10 cellular contexts compared by ENCODE assay signal in genomic region chr18:48926420-48926857, GRCh38. TPM values are rescaled to one million over a fixed set of nuclear protein-coding genes. Genes with fewer than 3 reads are reported as not detected.
DNase-seq lines count a peak whose midpoint lies in the region; ATAC-seq and TF ChIP-seq lines count a peak whose summit lies in the region.
"Had no signal": no experiment of that assay in that cellular context is flagged by ENCODE, and none has a peak within 500 bp of the region (broad histone marks: within the 10 kb centered on the region; RNA-seq: fewer than 3 reads in every experiment).

No MANE protein-coding gene starts in this region.

- no peaks in the 10 kb centered on the region for H3K9me3 Mint-ChIP-seq in CD4-positive, alpha-beta T cell
- H3K9me3 Mint-ChIP-seq in naive thymus-derived CD4-positive, alpha-beta T cell, result no peaks in the 10 kb centered on the region
- H3K9me3 Mint-ChIP-seq in activated CD8-positive, alpha-beta T cell treated with anti-CD3 and anti-CD28 coated beads for 36 hours, result no peaks in the 10 kb centered on the region

- peaks cover 90% of the 10 kb centered on the region for H3K4me1 Mint-ChIP-seq in CD4-positive, alpha-beta T cell (ENCODE audit: low read depth)
- peaks cover 73 to 96% (median 90%) of the 10 kb centered on the region in 7 donors for H3K4me1 Mint-ChIP-seq in naive thymus-derived CD4-positive, alpha-beta T cell
- peaks cover 85% of the 10 kb centered on the region for H3K4me1 Mint-ChIP-seq in activated CD8-positive, alpha-beta T cell treated with anti-CD3 and anti-CD28 coated beads for 36 hours (ENCODE audit: low read depth)

- CTCF ChIA-PET in CD4-positive, alpha-beta T cell (lab: Charles Lee), result no interaction called here
- CTCF ChIA-PET in naive thymus-derived CD4-positive, alpha-beta T cell (lab: Charles Lee), result no interaction called here
- CTCF ChIA-PET in activated CD8-positive, alpha-beta T cell treated with anti-CD3 and anti-CD28 coated beads for 36 hours (lab: Charles Lee), result no interaction called here

- H3K27me3 Mint-ChIP-seq in CD4-positive, alpha-beta T cell, result no peaks in the 10 kb centered on the region
- no peaks in the 10 kb centered on the region for H3K27me3 Mint-ChIP-seq in naive thymus-derived CD4-positive, alpha-beta T cell
- H3K27me3 Mint-ChIP-seq in activated CD8-positive, alpha-beta T cell treated with anti-CD3 and anti-CD28 coated beads for 36 hours, result no peaks in the 10 kb centered on the region

- peak overlapping the region; percentile 84 for H3K27ac Mint-ChIP-seq in CD4-positive, alpha-beta T cell
- peak overlapping the region in 4 of 9 donors; percentile 42 to 81 (median 56) for H3K27ac Mint-ChIP-seq in naive thymus-derived CD4-positive, alpha-beta T cell
- H3K27ac Mint-ChIP-seq in activated CD8-positive, alpha-beta T cell treated with anti-CD3 and anti-CD28 coated beads for 36 hours, result no peak overlapping the region

- H3K36me3 Mint-ChIP-seq in CD4-positive, alpha-beta T cell (ENCODE audit: low read depth), result peaks cover 33% of the 10 kb centered on the region
- peaks cover 0 to 23% (median 5%) of the 10 kb centered on the region in 5 donors for H3K36me3 Mint-ChIP-seq in naive thymus-derived CD4-positive, alpha-beta T cell
- H3K36me3 Mint-ChIP-seq in activated CD8-positive, alpha-beta T cell treated with anti-CD3 and anti-CD28 coated beads for 36 hours (ENCODE audit: low read depth), result peaks cover 27% of the 10 kb centered on the region

- peak overlapping the region; percentile 40 for H3K4me3 Mint-ChIP-seq in CD4-positive, alpha-beta T cell
- H3K4me3 Mint-ChIP-seq in naive thymus-derived CD4-positive, alpha-beta T cell, result peak overlapping the region in 6 of 10 donors; percentile 0 to 58 (median 48)
- no peak overlapping the region for H3K4me3 Mint-ChIP-seq in activated CD8-positive, alpha-beta T cell treated with anti-CD3 and anti-CD28 coated beads for 36 hours

- intact Hi-C loops in CD4-positive, alpha-beta T cell (cut with DNase I, micrococcal nuclease), result loop anchor here in 1 of 2 experiments (10.0 kb wide), 1 partner anchor 48 kb away; no protein-coding TSS in a partner anchor
- intact Hi-C loops in ascending aorta (cut with DNase I), result loop anchor here (2.0 kb wide), 1 partner anchor 24 kb away; no protein-coding TSS in a partner anchor
- intact Hi-C loops in naive thymus-derived CD4-positive, alpha-beta T cell (cut with micrococcal nuclease), result loop anchor here in 1 of 2 donors (10.0 kb wide), 1 partner anchor 48 kb away; no protein-coding TSS in a partner anchor
- intact Hi-C loops in activated CD8-positive, alpha-beta T cell treated with anti-CD3 and anti-CD28 coated beads for 36 hours (cut with micrococcal nuclease), result no loop called here

- TF ChIP-seq CTCF in CD4-positive, alpha-beta T cell (IDR thresholded peaks at IDR 0.05), result no peak
- TF ChIP-seq CTCF in ascending aorta (IDR thresholded peaks at IDR 0.05) (no peak), GM13977 (IDR thresholded peaks at IDR 0.05; ENCODE audit: extremely low read depth, insufficient read depth, missing control alignments) (no peak)
- no peak for TF ChIP-seq CTCF in activated CD8-positive, alpha-beta T cell treated with anti-CD3 and anti-CD28 coated beads for 36 hours (IDR thresholded peaks at IDR 0.05)

- H3K27ac ChIP-seq in CD4-positive, alpha-beta T cell (ENCODE audit: low read depth, low read length), result no peak overlapping the region
- H3K27ac ChIP-seq in ascending aorta, result peak overlapping the region; percentile 97 to 99
- no peak overlapping the region for H3K27ac ChIP-seq in naive thymus-derived CD4-positive, alpha-beta T cell (ENCODE audit: low read depth, low read length)

- in situ Hi-C loops in GM13977 (cut with MboI; ENCODE audit: low pct_unique_long_range_greater_than_20kb, low sequenced_read_pairs, unreplicated experiment), result no loop called here

- no peak for ATAC-seq in CD4-positive, alpha-beta T cell (ENCODE audit: poor library complexity)
- no peak for ATAC-seq in naive thymus-derived CD4-positive, alpha-beta T cell
- no peak for ATAC-seq in HG02852 (IDR thresholded peaks at IDR 0.05; ENCODE audit: unreplicated experiment)
- no peak for ATAC-seq in activated CD8-positive, alpha-beta T cell treated with anti-CD3 and anti-CD28 coated beads for 36 hours
- ATAC-seq: activated CD4-positive, CD25-positive, alpha-beta regulatory T cell treated with anti-CD3 and anti-CD28 coated beads, Interleukin-2, amount 50 U/mL, for 24 hours had no signal

- H3K27me3 ChIP-seq in CD4-positive, alpha-beta T cell (ENCODE audit: control insufficient read depth, insufficient read depth, low read length), result no peaks in the 10 kb centered on the region
- no peaks in the 10 kb centered on the region for H3K27me3 ChIP-seq in ascending aorta
- no peaks in the 10 kb centered on the region for H3K27me3 ChIP-seq in naive thymus-derived CD4-positive, alpha-beta T cell (ENCODE audit: control insufficient read depth in 2 of 2, insufficient read depth in 2 of 2, low read length in 2 of 2)

- POLR2A ChIA-PET in CD4-positive, alpha-beta T cell (lab: Charles Lee), result no interaction called here
- POLR2A ChIA-PET in naive thymus-derived CD4-positive, alpha-beta T cell (lab: Charles Lee), result interaction anchor here (1.6 kb wide), 1 partner anchor 15 kb away, joined by 7 read pairs; no protein-coding TSS in a partner anchor
- POLR2A ChIA-PET in activated CD8-positive, alpha-beta T cell treated with anti-CD3 and anti-CD28 coated beads for 36 hours (lab: Charles Lee), result interaction anchor here (1.0 kb wide), 1 partner anchor 92 kb away, joined by 3 read pairs; no protein-coding TSS in a partner anchor

- H3K36me3 ChIP-seq in ascending aorta, result peaks cover 0 to 2% of the 10 kb centered on the region in 2 donors
- H3K36me3 ChIP-seq in naive thymus-derived CD4-positive, alpha-beta T cell (ENCODE audit: control insufficient read depth in 2 of 3, insufficient read depth in 3 of 3, low read length in 3 of 3), result peaks cover 0 to 3% (median 0%) of the 10 kb centered on the region in 3 experiments

- peaks cover 53 to 93% of the 10 kb centered on the region in 2 donors for H3K4me1 ChIP-seq in ascending aorta
- peaks cover 59 to 70% of the 10 kb centered on the region in 2 donors for H3K4me1 ChIP-seq in naive thymus-derived CD4-positive, alpha-beta T cell (ENCODE audit: control insufficient read depth in 2 of 2, insufficient read depth in 2 of 2, low read length in 2 of 2)

- H3K9me3 ChIP-seq in CD4-positive, alpha-beta T cell (ENCODE audit: control insufficient read depth, low read length), result no peaks in the 10 kb centered on the region
- no peaks in the 10 kb centered on the region for H3K9me3 ChIP-seq in ascending aorta
- H3K9me3 ChIP-seq in naive thymus-derived CD4-positive, alpha-beta T cell (ENCODE audit: control insufficient read depth in 2 of 3, low read length in 3 of 3), result no peaks in the 10 kb centered on the region

- H3K4me3 ChIP-seq in ascending aorta, result peak overlapping the region in 1 of 2 donors; percentile 21
- no peak overlapping the region for H3K4me3 ChIP-seq in naive thymus-derived CD4-positive, alpha-beta T cell (ENCODE audit: low read length)

- DNase-seq in CD4-positive, alpha-beta T cell, result no peak
- DNase-seq in HT-29 (ENCODE audit: low spot score) (peak; percentile 22), ascending aorta (ENCODE audit: low spot score in 2 of 2) (no peak), GM13977 (ENCODE audit: low spot score) (no peak), H4 (ENCODE audit: low spot score) (no peak)
- no peak for DNase-seq in naive thymus-derived CD4-positive, alpha-beta T cell
- no peak for DNase-seq in activated CD8-positive, alpha-beta T cell treated with anti-CD3 and anti-CD28 coated beads for 36 hours
- DNase-seq: foreskin fibroblast had no signal

RNA-seq across cellular contexts. Expression of gene SMAD7, which starts 24.3 kb away (rescaled TPM):
- total RNA-seq in CD4-positive, alpha-beta T cell, result 100 to 1,000 TPM; 244 to 254 TPM
- 70.8 and 72.3 TPM in 2 replicates for total RNA-seq in HT-29 (2014; rRNA removed; shearing (Covaris generic))
- total RNA-seq in ascending aorta, result 76.5 TPM
- total RNA-seq in naive thymus-derived CD4-positive, alpha-beta T cell, result 10 to 100 TPM; 21.2 to 79.4 (median 30.1) TPM
- 1 to 10 TPM; 5.3 to 6.5 TPM for polyA plus RNA-seq in naive thymus-derived CD4-positive, alpha-beta T cell
- 6.9 and 10.1 TPM in 2 replicates for total RNA-seq in H4 (2014; rRNA removed; shearing (Covaris generic))
- 10 to 100 TPM; 17.4 to 18.1 TPM for total RNA-seq in activated CD8-positive, alpha-beta T cell treated with anti-CD3 and anti-CD28 coated beads for 36 hours

Comparison
In these comparisons a context has a peak if more than half of its experiments do, and no peak if none do; other contexts are left out.
1. H3K27ac ChIP-seq: peak in ascending aorta (2 of 2); none in CD4-positive, alpha-beta T cell (single experiment) and naive thymus-derived CD4-positive, alpha-beta T cell (single experiment).